In the genomic region with DNA sequence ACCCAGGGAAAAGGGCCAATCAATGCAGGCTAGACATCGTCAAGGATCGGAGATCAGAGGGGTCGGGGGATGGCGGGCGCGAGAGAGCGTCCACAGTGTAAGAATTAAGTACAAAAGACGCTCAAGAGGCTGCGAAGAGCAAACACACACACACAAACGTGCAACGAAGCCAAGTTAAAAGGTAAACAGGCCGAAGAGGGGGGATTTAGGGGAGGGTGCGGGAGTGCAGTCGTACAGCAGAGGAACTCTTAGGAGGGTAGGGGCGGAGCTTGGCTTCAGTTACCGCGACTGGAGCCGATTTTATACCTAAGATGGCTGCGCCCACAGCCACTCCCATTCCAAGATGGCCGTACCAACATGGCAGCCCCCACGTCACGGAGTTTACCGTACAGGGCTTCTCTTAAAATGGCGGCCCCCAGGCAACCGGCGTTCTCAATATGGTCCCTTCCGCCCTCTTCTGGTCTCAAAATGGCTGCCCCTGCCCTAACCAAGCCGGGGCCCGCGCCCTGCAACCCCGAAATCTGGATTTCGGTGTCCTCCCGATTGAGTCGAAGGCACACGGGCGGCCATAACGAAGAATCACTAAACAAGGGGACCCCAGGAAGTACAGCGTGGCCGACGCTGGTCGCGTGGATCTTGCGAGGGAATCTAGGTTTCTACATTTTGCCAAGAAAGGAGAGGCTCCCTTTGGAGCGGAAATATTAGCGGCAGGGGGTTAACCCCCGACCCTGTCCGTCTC, we compare ENCODE assay signal across 8 cellular contexts. TPM values are rescaled to one million over a fixed set of nuclear protein-coding genes. Genes with fewer than 3 reads are reported as not detected.
DNase-seq lines count a peak whose midpoint lies in the region; ATAC-seq lines count a peak whose summit lies in the region.

No MANE protein-coding gene starts in this region.

- ATAC-seq in GM21723 (IDR thresholded peaks at IDR 0.05; ENCODE audit: unreplicated experiment): peak; percentile 66

- DNase-seq in DMS53 (lab: John Stamatoyannopoulos, UW) (peak; percentile 99), M059J (ENCODE audit: low read depth) (peak; percentile 98), SIG-M5 treated with dmso at 0.1 percent for 504 hours (lab: John Stamatoyannopoulos, UW; ENCODE audit: unreplicated experiment) (peak; percentile 96), globus pallidus (ENCODE audit: low spot score) (peak; percentile 99), nucleus accumbens (lab: John Stamatoyannopoulos, UW) (peak in 55 of 56 donors; percentile 74 to 98 (median 94)), superior temporal gyrus (ENCODE audit: extremely low spot score) (peak; percentile 99)
- peak; percentile 96 for DNase-seq in activated naive CD4-positive, alpha-beta T cell treated with anti-CD3 and anti-CD28 coated beads, Interleukin-2, amount 50 U/mL, for 16 hours

RNA-seq across cellular contexts. Expression of a gene that starts 2.0 kb away (rescaled TPM):
- not detected in 2 replicates for total RNA-seq in M059J (2014; rRNA removed; shearing (Covaris generic))

RNA-seq across cellular contexts. Expression of a gene that starts 2.2 kb away (rescaled TPM):
- total RNA-seq in M059J (2014; rRNA removed; shearing (Covaris generic)): 165 and 183 TPM in 2 replicates

RNA-seq across cellular contexts. Expression of a gene that starts 17.8 kb away (rescaled TPM):
- total RNA-seq in M059J (2014; rRNA removed; shearing (Covaris generic)): 11.3 and 16.8 TPM in 2 replicates

RNA-seq across cellular contexts. Expression of a gene that starts 18.9 kb away (rescaled TPM):
- 64.6 and 70.6 TPM in 2 replicates for total RNA-seq in M059J (2014; rRNA removed; shearing (Covaris generic))

RNA-seq across cellular contexts. Expression of a gene that starts 20.1 kb away (rescaled TPM):
- total RNA-seq in M059J (2014; rRNA removed; shearing (Covaris generic)): 0.42 and 1.7 TPM in 2 replicates

Comparison
In these comparisons a context has a peak if more than half of its experiments do, and no peak if none do; other contexts are left out.
1. Peak in every context shown above with its lines: DNase-seq and ATAC-seq.